Comparison of ENCODE assay signal across 13 cellular contexts in genomic region chr2:121008978-121009377, GRCh38.
DNase-seq lines count a peak whose midpoint lies in the region; ATAC-seq and TF ChIP-seq lines count a peak whose summit lies in the region.
"Had no signal": no experiment of that assay in that cellular context is flagged by ENCODE, and none has a peak within 500 bp of the region (broad histone marks: within the 10 kb centered on the region; RNA-seq: fewer than 3 reads in every experiment).

No MANE protein-coding gene starts in this region.

- H3K36me3 ChIP-seq in GM23248 (ENCODE audit: low read depth): no peaks in the 10 kb centered on the region

- POLR2A ChIA-PET in activated CD8-positive, alpha-beta T cell treated with anti-CD3 and anti-CD28 coated beads for 36 hours (lab: Charles Lee): no interaction called here
- POLR2A ChIA-PET in activated CD8-positive, alpha-beta T cell treated with anti-CD3 and anti-CD28 coated beads, Interleukin-2, amount 10 ng/mL, durations not matched to agents 7 days and 5 days (lab: Charles Lee): no interaction called here

- no peak overlapping the region for H2AFZ ChIP-seq in GM23248

- no peak overlapping the region for H3K4me3 Mint-ChIP-seq in activated CD8-positive, alpha-beta T cell treated with anti-CD3 and anti-CD28 coated beads for 36 hours
- H3K4me3 Mint-ChIP-seq in activated CD8-positive, alpha-beta T cell treated with anti-CD3 and anti-CD28 coated beads, Interleukin-2, amount 10 ng/mL, durations not matched to agents 7 days and 5 days: no peak overlapping the region
- H3K4me3 Mint-ChIP-seq: activated B cell treated with CpG ODN at 0.5 μM for 24 hours, naive B cell had no signal

- H3K4me1 Mint-ChIP-seq in activated CD8-positive, alpha-beta T cell treated with anti-CD3 and anti-CD28 coated beads for 36 hours (ENCODE audit: low read depth): no peaks in the 10 kb centered on the region
- H3K4me1 Mint-ChIP-seq in activated CD8-positive, alpha-beta T cell treated with anti-CD3 and anti-CD28 coated beads, Interleukin-2, amount 10 ng/mL, durations not matched to agents 7 days and 5 days (ENCODE audit: low read depth): no peaks in the 10 kb centered on the region
- H3K4me1 Mint-ChIP-seq: activated B cell treated with CpG ODN at 0.5 μM for 24 hours, naive B cell had no signal

- H3K79me2 ChIP-seq in GM23248 (ENCODE audit: insufficient read depth): no peaks in the 10 kb centered on the region

- H3K9me3 Mint-ChIP-seq in activated CD8-positive, alpha-beta T cell treated with anti-CD3 and anti-CD28 coated beads for 36 hours: peaks cover 5% of the 10 kb centered on the region
- no peaks in the 10 kb centered on the region for H3K9me3 Mint-ChIP-seq in activated CD8-positive, alpha-beta T cell treated with anti-CD3 and anti-CD28 coated beads, Interleukin-2, amount 10 ng/mL, durations not matched to agents 7 days and 5 days (ENCODE audit: insufficient read depth)

- no peak overlapping the region for H3K4me3 ChIP-seq in retinal pigment epithelial cell (ENCODE audit: low read length)
- no peak overlapping the region for H3K4me3 ChIP-seq in GM23248

- no peak overlapping the region for H3K27ac Mint-ChIP-seq in activated CD8-positive, alpha-beta T cell treated with anti-CD3 and anti-CD28 coated beads for 36 hours
- no peak overlapping the region for H3K27ac Mint-ChIP-seq in activated CD8-positive, alpha-beta T cell treated with anti-CD3 and anti-CD28 coated beads, Interleukin-2, amount 10 ng/mL, durations not matched to agents 7 days and 5 days
- H3K27ac Mint-ChIP-seq: activated B cell treated with CpG ODN at 0.5 μM for 24 hours, naive B cell had no signal

- H3K9me2 ChIP-seq in GM23248 (ENCODE audit: insufficient read depth): no peaks in the 10 kb centered on the region

- H3K9ac ChIP-seq in GM23248: no peak overlapping the region

- H3K4me1 ChIP-seq in GM23248 (ENCODE audit: insufficient read depth): peaks cover 7% of the 10 kb centered on the region; the same call in 1 of the 2 replicates

- no peak overlapping the region for H3K4me2 ChIP-seq in GM23248 (ENCODE audit: unreplicated experiment)

- no peaks in the 10 kb centered on the region for H3K36me3 Mint-ChIP-seq in activated CD8-positive, alpha-beta T cell treated with anti-CD3 and anti-CD28 coated beads for 36 hours (ENCODE audit: low read depth)
- H3K36me3 Mint-ChIP-seq in activated CD8-positive, alpha-beta T cell treated with anti-CD3 and anti-CD28 coated beads, Interleukin-2, amount 10 ng/mL, durations not matched to agents 7 days and 5 days (ENCODE audit: low read depth): no peaks in the 10 kb centered on the region

- no peaks in the 10 kb centered on the region for H4K20me1 ChIP-seq in GM23248 (ENCODE audit: insufficient read depth)

- H3K27ac ChIP-seq in GM23248: no peak overlapping the region

- H3F3A ChIP-seq in GM23248 (ENCODE audit: insufficient read depth): no peaks in the 10 kb centered on the region

- ATAC-seq in activated CD8-positive, alpha-beta T cell treated with anti-CD3 and anti-CD28 coated beads for 36 hours: no peak
- no peak for ATAC-seq in activated CD8-positive, alpha-beta T cell treated with anti-CD3 and anti-CD28 coated beads, Interleukin-2, amount 10 ng/mL, durations not matched to agents 7 days and 5 days
- ATAC-seq in GM18511 (IDR thresholded peaks at IDR 0.05; ENCODE audit: unreplicated experiment): no peak

- peaks cover 13% of the 10 kb centered on the region for H3K27me3 Mint-ChIP-seq in activated CD8-positive, alpha-beta T cell treated with anti-CD3 and anti-CD28 coated beads for 36 hours
- peaks cover 14% of the 10 kb centered on the region for H3K27me3 Mint-ChIP-seq in activated CD8-positive, alpha-beta T cell treated with anti-CD3 and anti-CD28 coated beads, Interleukin-2, amount 10 ng/mL, durations not matched to agents 7 days and 5 days (ENCODE audit: low read depth)

- 0 out of 2 replicates have a peak, but pooled peaks cover 14% of the 10 kb centered on the region for H3K27me3 ChIP-seq in GM23248 (replicated peaks; ENCODE audit: insufficient read depth)

- peak; percentile 7 for DNase-seq in activated CD8-positive, alpha-beta T cell treated with anti-CD3 and anti-CD28 coated beads for 36 hours
- no peak for DNase-seq in activated CD8-positive, alpha-beta T cell treated with anti-CD3 and anti-CD28 coated beads, Interleukin-2, amount 10 ng/mL, durations not matched to agents 7 days and 5 days
- DNase-seq in NCI-H69 (lab: John Stamatoyannopoulos, UW) (peak; percentile 30), ecto neural progenitor cell (ENCODE audit: low spot score) (peak; percentile 48), retinal pigment epithelial cell (ENCODE audit: low read depth) (no peak), NCI-H2081 (lab: John Stamatoyannopoulos, UW) (no peak), GM23248 (no peak)
- DNase-seq: activated B cell treated with CpG ODN at 0.5 μM for 24 hours; activated naive CD4-positive, alpha-beta T cell; AML-193; naive B cell; NCI-H2081 treated with DMSO at 0.1 percent for 48 hours had no signal

- no peak for TF ChIP-seq CTCF in activated CD8-positive, alpha-beta T cell treated with anti-CD3 and anti-CD28 coated beads for 36 hours (IDR thresholded peaks at IDR 0.05)
- peak; percentile 51 for TF ChIP-seq CTCF in retinal pigment epithelial cell (conservative IDR thresholded peaks at IDR 0.05; ENCODE audit: low read depth, low read length)

- in situ Hi-C loops in GM23248 (cut with MboI): no loop called here

- peaks cover 12% of the 10 kb centered on the region for H3K9me3 ChIP-seq in GM23248 (ENCODE audit: low read depth)

- CTCF ChIA-PET in activated CD8-positive, alpha-beta T cell treated with anti-CD3 and anti-CD28 coated beads for 36 hours (lab: Charles Lee): no interaction called here
- CTCF ChIA-PET in activated CD8-positive, alpha-beta T cell treated with anti-CD3 and anti-CD28 coated beads, Interleukin-2, amount 10 ng/mL, durations not matched to agents 7 days and 5 days (lab: Charles Lee): no interaction called here

- intact Hi-C loops in activated CD8-positive, alpha-beta T cell treated with anti-CD3 and anti-CD28 coated beads for 36 hours (cut with micrococcal nuclease): no loop called here

- 68% methylated on average over 5 of the region's 5 CpGs for WGBS in GM23248 (ENCODE audit: low coverage in 1 of 2, low lambda C conversion rate in 2 of 2, missing lambda C conversion rate in 2 of 2), 2 experiments

Comparison
In these comparisons a context has a peak if more than half of its experiments do, and no peak if none do; other contexts are left out.
1. DNase-seq: peak in activated CD8-positive, alpha-beta T cell treated with anti-CD3 and anti-CD28 coated beads for 36 hours (single experiment), NCI-H69 (single experiment) and ecto neural progenitor cell (single experiment); none in activated CD8-positive, alpha-beta T cell treated with anti-CD3 and anti-CD28 coated beads, Interleukin-2, amount 10 ng/mL, durations not matched to agents 7 days and 5 days (single experiment), retinal pigment epithelial cell (single experiment), NCI-H2081 (0 of 2) and GM23248 (single experiment).